ENCODE assay signal across 2 cellular contexts in the genomic region with DNA sequence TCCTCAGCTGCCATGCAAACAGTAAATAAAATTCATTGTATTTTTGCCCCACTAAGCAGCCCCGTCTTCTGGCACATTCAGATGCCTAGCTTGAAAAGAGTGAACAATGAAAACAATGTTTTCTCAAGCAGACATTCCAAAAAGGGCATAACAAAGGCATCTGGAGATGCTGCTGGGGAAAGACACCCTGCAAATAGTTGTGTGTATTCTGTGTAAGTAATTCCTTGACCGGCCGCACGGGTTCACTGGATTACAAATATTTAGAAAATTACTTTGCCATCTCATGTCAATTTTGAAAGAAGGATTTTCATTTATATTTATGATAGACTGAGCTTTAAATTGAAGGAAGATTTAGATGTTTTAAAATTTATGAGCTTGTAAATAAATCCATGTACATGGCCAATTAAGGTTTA.
TF ChIP-seq lines count a peak whose summit lies in the region.

No MANE protein-coding gene starts in this region.

TF ChIP-seq in IMR-90, 13 proteins besides CTCF, POLR2A, EP300 and RAD21 (continued from another document):
- TF ChIP-seq, protein P1, sequence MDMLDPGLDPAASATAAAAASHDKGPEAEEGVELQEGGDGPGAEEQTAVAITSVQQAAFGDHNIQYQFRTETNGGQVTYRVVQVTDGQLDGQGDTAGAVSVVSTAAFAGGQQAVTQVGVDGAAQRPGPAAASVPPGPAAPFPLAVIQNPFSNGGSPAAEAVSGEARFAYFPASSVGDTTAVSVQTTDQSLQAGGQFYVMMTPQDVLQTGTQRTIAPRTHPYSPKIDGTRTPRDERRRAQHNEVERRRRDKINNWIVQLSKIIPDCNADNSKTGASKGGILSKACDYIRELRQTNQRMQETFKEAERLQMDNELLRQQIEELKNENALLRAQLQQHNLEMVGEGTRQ (IDR thresholded peaks at IDR 0.05; ENCODE audit: low read depth, low read length) = no peak
- TF ChIP-seq RFX5 (IDR thresholded peaks at IDR 0.05; ENCODE audit: low read depth, low read length) = no peak

TF ChIP-seq in HEK293T, 16 proteins besides CTCF, POLR2A, EP300 and RAD21 (continued from another document):
- no peak for TF ChIP-seq ARNT (IDR thresholded peaks at IDR 0.05)
- no peak for TF ChIP-seq BHLHE40 (IDR thresholded peaks at IDR 0.05; ENCODE audit: borderline replicate concordance)
- no peak for TF ChIP-seq FOXA1 (IDR thresholded peaks at IDR 0.05)
- no peak for TF ChIP-seq FOXK2 (IDR thresholded peaks at IDR 0.05)
- TF ChIP-seq ZNF384 (IDR thresholded peaks at IDR 0.05) = no peak
- TF ChIP-seq FOXM1 (IDR thresholded peaks at IDR 0.05; ENCODE audit: borderline replicate concordance) = no peak
- TF ChIP-seq CTBP1 (IDR thresholded peaks at IDR 0.05; ENCODE audit: borderline replicate concordance) = no peak
- no peak for TF ChIP-seq HDGF (IDR thresholded peaks at IDR 0.05; ENCODE audit: borderline replicate concordance)
- no peak for TF ChIP-seq TARDBP (IDR thresholded peaks at IDR 0.05)
- no peak for TF ChIP-seq SP1 (IDR thresholded peaks at IDR 0.05)
- TF ChIP-seq SUZ12 (IDR thresholded peaks at IDR 0.05) = no peak
- TF ChIP-seq ELF4 (IDR thresholded peaks at IDR 0.05) = no peak
- no peak for TF ChIP-seq L3MBTL2 (conservative IDR thresholded peaks at IDR 0.05)
